Comparison of ENCODE assay signal across 8 cellular contexts in the genomic region with DNA sequence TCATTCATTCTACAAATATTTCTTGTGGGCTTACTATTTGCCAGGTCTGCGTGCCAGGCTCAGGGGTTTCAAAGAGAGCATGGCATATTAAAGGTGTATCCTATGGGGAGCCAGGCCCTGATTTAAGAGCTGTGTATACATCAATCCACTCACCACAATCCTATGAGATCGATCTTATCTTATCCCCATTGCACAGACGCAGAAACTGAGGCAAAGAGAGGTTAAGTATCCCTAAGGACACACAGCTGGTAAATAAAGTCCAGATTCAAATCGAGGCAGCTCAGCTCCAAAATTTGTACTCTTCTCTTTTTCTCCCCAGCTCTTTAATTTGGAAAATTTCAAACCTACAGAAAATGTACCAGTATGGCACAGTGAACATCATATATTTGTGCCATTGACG. TPM values are rescaled to one million over a fixed set of nuclear protein-coding genes. Genes with fewer than 3 reads are reported as not detected.
"Had no signal": no experiment of that assay in that cellular context is flagged by ENCODE, and none has a peak within 500 bp of the region (broad histone marks: within the 10 kb centered on the region; RNA-seq: fewer than 3 reads in every experiment).

No MANE protein-coding gene starts in this region.

- H3K36me3 Mint-ChIP-seq: IgD-negative memory B cell had no signal

- H3K9me3 Mint-ChIP-seq: H9 had no signal

- DNase-seq: H9, HCEC 1CT, KG1 had no signal

- H3K4me1 Mint-ChIP-seq: GM23338, IgD-negative memory B cell had no signal

- H3K4me2 ChIP-seq: GM23338 had no signal

- ATAC-seq: GM23338 had no signal

- H3K27ac Mint-ChIP-seq: GM23338, H9, IgD-negative memory B cell had no signal

- H3K4me3 ChIP-seq: GM23338 had no signal

- H3K4me3 Mint-ChIP-seq: GM23338, H9, IgD-negative memory B cell had no signal

- H2AFZ ChIP-seq: GM23338 had no signal

- FAIRE-seq: H1, H54 had no signal

RNA-seq across cellular contexts. Expression of gene EYA2, which starts 43.2 kb away (rescaled TPM):
- total RNA-seq: HT-29 had no signal
